Comparison of ENCODE assay signal across 19 cellular contexts in genomic region chr3:112610121-112610520, GRCh38. TPM values are rescaled to one million over a fixed set of nuclear protein-coding genes. Genes with fewer than 3 reads are reported as not detected.
DNase-seq lines count a peak whose midpoint lies in the region; ATAC-seq, FAIRE-seq and TF ChIP-seq lines count a peak whose summit lies in the region.
"Had no signal": no experiment of that assay in that cellular context is flagged by ENCODE, and none has a peak within 500 bp of the region (broad histone marks: within the 10 kb centered on the region; RNA-seq: fewer than 3 reads in every experiment).

No MANE protein-coding gene starts in this region.

- H2AFZ ChIP-seq in Loucy (ENCODE audit: low read length) = peak overlapping the region; percentile 30; the same call in 1 of the 2 replicates
- H2AFZ ChIP-seq in K562 (ENCODE audit: low read depth, low read length) = peak overlapping the region; percentile 77

- no peaks in the 10 kb centered on the region for H3F3A ChIP-seq in Loucy (ENCODE audit: low read depth)

- intact Hi-C loops in K562 (cut with micrococcal nuclease) = no loop called here

- DNase-seq in EH (ENCODE audit: low read depth) (peak; percentile 54), K562 (ENCODE audit: extremely low read depth in 1 of 4, low spot score in 3 of 4) (peak in 1 of 4 experiments; percentile 25), myocyte (ENCODE audit: low read depth) (peak; percentile 60), NCI-H2196 (lab: John Stamatoyannopoulos, UW; ENCODE audit: unreplicated experiment) (no peak), DMS 273 (lab: John Stamatoyannopoulos, UW; ENCODE audit: unreplicated experiment) (no peak), germinal center (ENCODE audit: low spot score) (no peak)
- DNase-seq: activated CD8-positive, alpha-beta T cell treated with anti-CD3 and anti-CD28 coated beads, Interleukin-2, amount 10 ng/mL, durations not matched to agents 7 days and 5 days; activated effector memory CD4-positive, alpha-beta T cell treated with anti-CD3 and anti-CD28 coated beads, Interleukin-2, amount 50 U/mL, for 16 hours; DMS53; effector memory CD4-positive, alpha-beta T cell; mucosa of descending colon; NCI-H2081 treated with DMSO at 0.1 percent for 48 hours; SHP77 treated with DMSO at 0.1 percent for 48 hours; stimulated activated CD4-positive, alpha-beta T cell treated with anti-CD3 and anti-CD28 coated beads, Interleukin-1b, Interleukin-23, amount 100 ng/mL, for 48 hours; tibial artery had no signal

- in situ Hi-C loops in K562 (cut with MboI) = no loop called here

- H3K27ac ChIP-seq in K562 (ENCODE audit: extremely low read depth, low read depth, low read length) = peak overlapping the region; percentile 21; the same call in 1 of the 3 replicates
- H3K27ac ChIP-seq: breast epithelium, tibial artery had no signal

- H4K20me1 ChIP-seq in Loucy (ENCODE audit: insufficient read depth, low read length, poor library complexity, severe bottlenecking) (no peaks in the 10 kb centered on the region), K562 (replicated peaks; ENCODE audit: control insufficient read depth, insufficient read depth, low read length) (no peaks in the 10 kb centered on the region)

- no peaks in the 10 kb centered on the region for H3K9me1 ChIP-seq in K562 (ENCODE audit: control insufficient read depth, insufficient read depth, low read length)

- CTCF ChIA-PET in K562 (lab: Yijun Ruan, JAX; ENCODE audit: low intra/inter-chr PET ratio) = no interaction called here

- H3K4me2 ChIP-seq in Loucy (ENCODE audit: low read depth, low read length, poor library complexity, severe bottlenecking) = no peak overlapping the region
- H3K4me2 ChIP-seq in K562 (ENCODE audit: insufficient read depth, low read length) = no peak overlapping the region

- H3K9me2 ChIP-seq in Loucy (replicated peaks; ENCODE audit: low read depth, low read length) = no peaks in the 10 kb centered on the region

- POLR2A ChIA-PET in K562 (lab: Yijun Ruan, JAX) = no interaction called here

- TF ChIP-seq EP300 in K562 (IDR thresholded peaks at IDR 0.05; ENCODE audit: low read length) = no peak

- TF ChIP-seq CTCF in Loucy (conservative IDR thresholded peaks at IDR 0.05; ENCODE audit: low read length) (no peak), K562 (IDR thresholded peaks at IDR 0.05 in 2 of 3, conservative IDR thresholded peaks at IDR 0.05 in 1 of 3; ENCODE audit: insufficient read depth in 2 of 3, low read depth in 1 of 3, low read length in 3 of 3) (no peak)

- H3K9ac ChIP-seq in Loucy (ENCODE audit: low read depth, low read length, poor library complexity, severe bottlenecking) = no peak overlapping the region
- no peak overlapping the region for H3K9ac ChIP-seq in K562 (ENCODE audit: insufficient read depth in 1 of 2, low read depth in 2 of 2, low read length in 2 of 2)

- H3K4me3 ChIP-seq in Loucy (ENCODE audit: low read length, poor library complexity, severe bottlenecking) (no peak overlapping the region), K562 (no peak overlapping the region)
- H3K4me3 ChIP-seq: breast epithelium, mucosa of descending colon, tibial artery had no signal

- FAIRE-seq in K562 (lab: Jason Lieb, UNC) = no peak
- FAIRE-seq: islet of Langerhans had no signal

- no peaks in the 10 kb centered on the region for H3K36me3 ChIP-seq in Loucy (ENCODE audit: insufficient read depth, low read length)
- no peaks in the 10 kb centered on the region for H3K36me3 ChIP-seq in K562 (ENCODE audit: control insufficient read depth, insufficient read depth, low read length)
- H3K36me3 ChIP-seq: breast epithelium had no signal

- H3K4me1 ChIP-seq in Loucy (ENCODE audit: insufficient read depth, low read length, poor library complexity, severe bottlenecking) (peaks cover 10% of the 10 kb centered on the region), K562 (replicated peaks in 1 of 2; ENCODE audit: control insufficient read depth in 2 of 2, insufficient read depth in 2 of 2, low read length in 2 of 2) (peaks cover 0 to 2% of the 10 kb centered on the region in 2 experiments; a peak in 1 of 5 replicates)
- H3K4me1 ChIP-seq: breast epithelium had no signal

- BruUV-seq in K562 (replicated peaks; lab: Mats Ljungman, UMichigan) = no TSS peak

- TF ChIP-seq RAD21 in K562 (CRISPR knock-in tag; conservative IDR thresholded peaks at IDR 0.05 in 1 of 2, IDR thresholded peaks at IDR 0.05 in 1 of 2) = no peak

- H3K79me2 ChIP-seq in Loucy (ENCODE audit: insufficient read depth, low read length) = no peaks in the 10 kb centered on the region
- H3K79me2 ChIP-seq in K562 (ENCODE audit: control insufficient read depth, insufficient read depth, low read length) = no peaks in the 10 kb centered on the region

- ATAC-seq in K562 = peak; percentile 58
- ATAC-seq in HG02973 (IDR thresholded peaks at IDR 0.05; ENCODE audit: unreplicated experiment) = no peak
- ATAC-seq: activated CD8-positive, alpha-beta T cell treated with anti-CD3 and anti-CD28 coated beads, Interleukin-2, amount 10 ng/mL, durations not matched to agents 7 days and 5 days; mucosa of descending colon had no signal

- WGBS in K562 (ENCODE audit: insufficient coverage, low coverage, missing lambda C conversion rate) = 13% methylated on average over 2 of the region's 3 CpGs

- no peak for TF ChIP-seq POLR2A in K562 (conservative IDR thresholded peaks at IDR 0.05)

- H3K27me3 ChIP-seq in Loucy (ENCODE audit: insufficient read depth, low read length, poor library complexity, severe bottlenecking) (no peaks in the 10 kb centered on the region), K562 (ENCODE audit: control insufficient read depth in 2 of 2, insufficient read depth in 2 of 2, low read length in 2 of 2) (no peaks in the 10 kb centered on the region)
- H3K27me3 ChIP-seq: breast epithelium, tibial artery had no signal

- H3K9me3 ChIP-seq in Loucy (ENCODE audit: insufficient read depth, low read depth, low read length) (no peaks in the 10 kb centered on the region), K562 (replicated peaks; ENCODE audit: control insufficient read depth, insufficient read depth, low read depth, low read length) (no peaks in the 10 kb centered on the region; the same call in 1 of the 2 replicates)
- H3K9me3 ChIP-seq: breast epithelium, mucosa of descending colon, tibial artery had no signal

RNA-seq across cellular contexts. Expression of gene CCDC80, which starts 30.8 kb away (rescaled TPM):
- total RNA-seq in K562 (2011; cell fraction: chromatin; rRNA removed; ENCODE audit: low replicate concordance) = 0.56 TPM in 1 of 2 replicates, not detected in the other
- total RNA-seq in K562 (2011; cell fraction: nucleolus; rRNA removed) = 0.39 TPM in 1 of 2 replicates, not detected in the other
- total RNA-seq in K562 (2011; cell fraction: nucleoplasm; rRNA removed) = 0.44 and 0.69 TPM in 2 replicates
- 0.59 and 0.61 TPM in 2 replicates for total RNA-seq in K562 (2014; rRNA removed)
- total RNA-seq in K562 (2014; rRNA removed; fragmentation: Illumina TruSeq; extraction: Trizol) = 0.69 and 1.5 TPM in 2 replicates
- 1.5 and 1.6 TPM in 2 replicates for total RNA-seq in K562 (2015; rRNA removed; fragmentation: Illumina TruSeq; extraction: Trizol)
- 1.4 and 2.2 TPM in 2 replicates for total RNA-seq in K562 (2021)
- 0.12 and 0.17 TPM in 2 replicates for polyA plus RNA-seq in K562 (2011; rRNA removed)
- 0.10 TPM in 1 of 2 replicates, not detected in the other for polyA plus RNA-seq in K562 (2011; cell fraction: cytosol; rRNA removed)
- polyA plus RNA-seq in K562 (2011; cell fraction: nucleus; rRNA removed) = 0.20 and 0.48 TPM in 2 replicates
- 2.2 and 5.9 TPM in 2 replicates for polyA plus RNA-seq in K562 (2012)
- 0.40 and 1.4 TPM in 2 replicates for polyA plus RNA-seq in K562 (2014; fragmentation: Illumina TruSeq; extraction: Trizol)
- 1 to 10 TPM in 1 of 2 experiments, under 1 TPM in 1; 0.73 to 2.0 TPM for polyA plus RNA-seq in K562 (2014; fragmentation: Nextera tagmentation; extraction: Ambion mirVana)
- 0.19 and 1.1 TPM in 2 replicates for polyA plus RNA-seq in K562 (2014; rRNA removed)
- polyA minus RNA-seq in K562 (2011; rRNA and poly(A)+ RNA removed) = 0.25 TPM in 1 of 2 replicates, not detected in the other
- polyA minus RNA-seq in K562 (2011; cell fraction: cytosol; rRNA and poly(A)+ RNA removed) = not detected in 2 replicates
- polyA minus RNA-seq in K562 (2011; cell fraction: nucleus; rRNA and poly(A)+ RNA removed) = 0.13 and 0.22 TPM in 2 replicates
- 57.4 and 77.2 TPM in 2 replicates for total RNA-seq in myocyte
- 508 TPM for polyA plus RNA-seq in myocyte (2012)
- total RNA-seq: activated CD8-positive, alpha-beta T cell treated with anti-CD3 and anti-CD28 coated beads, Interleukin-2, amount 10 ng/mL, durations not matched to agents 7 days and 5 days had no signal

RNA-seq across cellular contexts. Expression of gene SLC35A5, which starts 48.3 kb away (rescaled TPM):
- total RNA-seq in K562 (2011; cell fraction: chromatin; rRNA removed; ENCODE audit: low replicate concordance) = 2.8 and 10.1 TPM in 2 replicates
- 3.5 and 3.7 TPM in 2 replicates for total RNA-seq in K562 (2011; cell fraction: nucleolus; rRNA removed)
- total RNA-seq in K562 (2011; cell fraction: nucleoplasm; rRNA removed) = 4.8 and 7.8 TPM in 2 replicates
- total RNA-seq in K562 (2014; rRNA removed) (4.0 and 6.7 TPM in 2 replicates), K562 (2014; rRNA removed; fragmentation: Illumina TruSeq; extraction: Trizol) (10.9 and 14.6 TPM in 2 replicates), K562 (2015; rRNA removed; fragmentation: Illumina TruSeq; extraction: Trizol) (7.8 and 9.6 TPM in 2 replicates), K562 (2021) (8.4 and 10.6 TPM in 2 replicates), myocyte (32.8 and 47.1 TPM in 2 replicates)
- polyA plus RNA-seq in K562 (2011; rRNA removed) (10.5 and 11.9 TPM in 2 replicates), K562 (2014; fragmentation: Illumina TruSeq; extraction: Trizol) (8.4 and 9.7 TPM in 2 replicates), K562 (2014; fragmentation: Nextera tagmentation; extraction: Ambion mirVana) (10 to 100 TPM; 12.9 to 13.0 TPM), K562 (2014; rRNA removed) (4.9 and 8.0 TPM in 2 replicates)
- polyA plus RNA-seq in K562 (2011; cell fraction: cytosol; rRNA removed) = 4.0 and 10.1 TPM in 2 replicates
- polyA plus RNA-seq in K562 (2011; cell fraction: nucleus; rRNA removed) = 4.9 and 6.2 TPM in 2 replicates
- 6.4 and 9.8 TPM in 2 replicates for polyA plus RNA-seq in K562 (2012)
- polyA minus RNA-seq in K562 (2011; rRNA and poly(A)+ RNA removed) = 14.5 and 17.2 TPM in 2 replicates
- 9.2 and 11.0 TPM in 2 replicates for polyA minus RNA-seq in K562 (2011; cell fraction: cytosol; rRNA and poly(A)+ RNA removed)
- polyA minus RNA-seq in K562 (2011; cell fraction: nucleus; rRNA and poly(A)+ RNA removed) = 2.0 and 4.8 TPM in 2 replicates
- polyA plus RNA-seq in myocyte (2012) = 17.8 TPM

RNA-seq across cellular contexts. Expression of gene ATG3, which starts 48.4 kb away (rescaled TPM):
- 13.8 and 25.1 TPM in 2 replicates for total RNA-seq in K562 (2011; cell fraction: chromatin; rRNA removed; ENCODE audit: low replicate concordance)
- total RNA-seq in K562 (2011; cell fraction: nucleolus; rRNA removed) = 11.0 and 14.2 TPM in 2 replicates
- 12.1 and 16.2 TPM in 2 replicates for total RNA-seq in K562 (2011; cell fraction: nucleoplasm; rRNA removed)
- 92.1 and 107 TPM in 2 replicates for total RNA-seq in K562 (2014; rRNA removed)
- 58.5 and 66.0 TPM in 2 replicates for total RNA-seq in K562 (2014; rRNA removed; fragmentation: Illumina TruSeq; extraction: Trizol)
- total RNA-seq in K562 (2015; rRNA removed; fragmentation: Illumina TruSeq; extraction: Trizol) = 63.8 and 67.0 TPM in 2 replicates
- 61.9 and 64.7 TPM in 2 replicates for total RNA-seq in K562 (2021)
- polyA plus RNA-seq in K562 (2011; rRNA removed) = 39.2 and 52.0 TPM in 2 replicates
- 25.5 and 30.8 TPM in 2 replicates for polyA plus RNA-seq in K562 (2011; cell fraction: cytosol; rRNA removed)
- polyA plus RNA-seq in K562 (2011; cell fraction: nucleus; rRNA removed) = 15.2 and 16.3 TPM in 2 replicates
- polyA plus RNA-seq in K562 (2012) = 53.5 and 66.3 TPM in 2 replicates
- 73.3 and 83.7 TPM in 2 replicates for polyA plus RNA-seq in K562 (2014; fragmentation: Illumina TruSeq; extraction: Trizol)
- 10 to 100 TPM; 48.7 to 60.9 TPM for polyA plus RNA-seq in K562 (2014; fragmentation: Nextera tagmentation; extraction: Ambion mirVana)
- polyA plus RNA-seq in K562 (2014; rRNA removed) = 60.7 and 69.3 TPM in 2 replicates
- 61.4 and 63.4 TPM in 2 replicates for polyA minus RNA-seq in K562 (2011; rRNA and poly(A)+ RNA removed)
- 31.9 and 33.2 TPM in 2 replicates for polyA minus RNA-seq in K562 (2011; cell fraction: cytosol; rRNA and poly(A)+ RNA removed)
- polyA minus RNA-seq in K562 (2011; cell fraction: nucleus; rRNA and poly(A)+ RNA removed) = 18.2 and 25.7 TPM in 2 replicates
- 47.8 and 51.0 TPM in 2 replicates for total RNA-seq in myocyte
- polyA plus RNA-seq in myocyte (2012) = 37.9 TPM

Comparison
In these comparisons a context has a peak if more than half of its experiments do, and no peak if none do; other contexts are left out.
1. DNase-seq: peak in EH (single experiment) and myocyte (single experiment); none in NCI-H2196 (single experiment), DMS 273 (single experiment) and germinal center (single experiment).
2. RNA of gene CCDC80, which starts 30.8 kb away (total RNA-seq): 57.4 to 77.2 TPM in myocyte; 0.39 to 2.2 TPM in K562; every median in the first group is over 10 times any median in the second.